In genomic region chr3:133574260-133574881, GRCh38 we compare ENCODE assay signal across 8 cellular contexts. TPM values are rescaled to one million over a fixed set of nuclear protein-coding genes. Genes with fewer than 3 reads are reported as not detected.
DNase-seq lines count a peak whose midpoint lies in the region; ATAC-seq and TF ChIP-seq lines count a peak whose summit lies in the region.

No MANE protein-coding gene starts in this region.

- peak overlapping the region; percentile 99 for H3K27ac Mint-ChIP-seq in natural killer cell

- H3K27me3 ChIP-seq in BLaER1 (no peaks in the 10 kb centered on the region), esophagus squamous epithelium (no peaks in the 10 kb centered on the region), stomach smooth muscle (ENCODE audit: control insufficient read depth in 1 of 2, insufficient read depth in 2 of 2, low read length in 2 of 2) (no peaks in the 10 kb centered on the region)

- DNase-seq in HuH-7.5 (ENCODE audit: low spot score) (peak; percentile 31), esophagus squamous epithelium (lab: John Stamatoyannopoulos, UW) (no peak), natural killer cell (peak; percentile 78), NK-92 (lab: John Stamatoyannopoulos, UW; ENCODE audit: unreplicated experiment) (no peak)
- peak; percentile 72 for DNase-seq in activated CD8-positive, alpha-beta memory T cell treated with anti-CD3 and anti-CD28 coated beads, Interleukin-2, amount 50 U/mL, for 4 hours

- H4K20me1 ChIP-seq in BLaER1: peaks cover 53% of the 10 kb centered on the region

- H3K4me1 ChIP-seq in BLaER1 (peaks cover 51% of the 10 kb centered on the region), esophagus squamous epithelium (peaks cover 32 to 83% (median 62%) of the 10 kb centered on the region in 3 donors), stomach smooth muscle (ENCODE audit: control insufficient read depth, insufficient read depth, low read length) (peaks cover 19% of the 10 kb centered on the region)

- H3K4me3 Mint-ChIP-seq in natural killer cell: peak overlapping the region; percentile 93

- H3K36me3 ChIP-seq in BLaER1: peaks cover 45% of the 10 kb centered on the region
- H3K36me3 ChIP-seq in esophagus squamous epithelium: peaks cover 0 to 41% (median 12%) of the 10 kb centered on the region in 3 donors
- H3K36me3 ChIP-seq in stomach smooth muscle (ENCODE audit: control insufficient read depth in 2 of 2, insufficient read depth in 2 of 2, low read length in 2 of 2): peaks cover 5 to 8% of the 10 kb centered on the region in 2 donors

- H3K27me3 Mint-ChIP-seq in natural killer cell (ENCODE audit: low read depth in 2 of 2): no peaks in the 10 kb centered on the region

- peak in 3 of 4 donors; percentile 30 to 56 (median 41) for TF ChIP-seq POLR2A in esophagus squamous epithelium (IDR thresholded peaks at IDR 0.05)

- ATAC-seq in GM21390 (IDR thresholded peaks at IDR 0.05; ENCODE audit: unreplicated experiment) (peak; percentile 32), natural killer cell (peak; percentile 30 to 42 (median 39))

- H3K36me3 Mint-ChIP-seq in natural killer cell: peaks cover 22% of the 10 kb centered on the region

- 1% methylated on average over 9 to 10 of the region's 54 CpGs for WGBS in esophagus squamous epithelium, 2 donors

- H3K9ac ChIP-seq in BLaER1: peak overlapping the region; percentile 94
- H3K9ac ChIP-seq in stomach smooth muscle (ENCODE audit: low read length in 2 of 2): peak overlapping the region; percentile 89 to 95

- no peaks in the 10 kb centered on the region for H3K9me3 Mint-ChIP-seq in natural killer cell

- H3K4me1 Mint-ChIP-seq in natural killer cell: peaks cover 52 to 64% of the 10 kb centered on the region in 2 donors

- H3K27ac ChIP-seq in BLaER1 (peak overlapping the region; percentile 97), esophagus squamous epithelium (peak overlapping the region; percentile 96 to 99 (median 98)), stomach smooth muscle (ENCODE audit: low read length) (peak overlapping the region; percentile 78)

- H3K9me3 ChIP-seq in BLaER1 (no peaks in the 10 kb centered on the region), esophagus squamous epithelium (no peaks in the 10 kb centered on the region), stomach smooth muscle (ENCODE audit: control insufficient read depth in 2 of 2, low read length in 2 of 2) (no peaks in the 10 kb centered on the region)

- H3K4me2 ChIP-seq in BLaER1: peak overlapping the region; percentile 90

- peak in 1 of 6 experiments; percentile 16 for TF ChIP-seq CTCF in esophagus squamous epithelium (IDR thresholded peaks at IDR 0.05)
- no peak for TF ChIP-seq CTCF in natural killer cell (IDR thresholded peaks at IDR 0.05)

- intact Hi-C loops in esophagus squamous epithelium (cut with DNase I): loop anchor here (10.0 kb wide), 1 partner anchor 120 kb away; no protein-coding TSS in a partner anchor
- intact Hi-C loops in natural killer cell (cut with micrococcal nuclease): no loop called here

- H3K4me3 ChIP-seq in BLaER1 (peak overlapping the region; percentile 91), esophagus squamous epithelium (peak overlapping the region; percentile 85 to 90 (median 88)), stomach smooth muscle (ENCODE audit: low read length in 2 of 2) (peak overlapping the region; percentile 83 to 99)

RNA-seq across cellular contexts. Expression of gene CDV3, which starts 0.9 kb away (rescaled TPM):
- 100 to 1,000 TPM in 3 of 4 donors, 10 to 100 TPM in 1; 94.5 to 120 (median 119) TPM for total RNA-seq in esophagus squamous epithelium
- total RNA-seq in natural killer cell: 100 to 1,000 TPM; 214 to 229 (median 228) TPM

Comparison
In these comparisons a context has a peak if more than half of its experiments do, and no peak if none do; other contexts are left out.
1. DNase-seq: peak in HuH-7.5 (single experiment), activated CD8-positive, alpha-beta memory T cell treated with anti-CD3 and anti-CD28 coated beads, Interleukin-2, amount 50 U/mL, for 4 hours (single experiment) and natural killer cell (single experiment); none in esophagus squamous epithelium (single experiment) and NK-92 (single experiment).
2. Peak in every context shown above with its lines, with median percentiles within 50 percentile points of each other: H3K27ac ChIP-seq and H3K4me3 ChIP-seq.